Comparison of ENCODE assay signal across 8 cellular contexts in genomic region chr2:23404426-23404825, GRCh38. TPM values are rescaled to one million over a fixed set of nuclear protein-coding genes. Genes with fewer than 3 reads are reported as not detected.
DNase-seq lines count a peak whose midpoint lies in the region; ATAC-seq, FAIRE-seq and TF ChIP-seq lines count a peak whose summit lies in the region.

No MANE protein-coding gene starts in this region.

- no peaks in the 10 kb centered on the region for H3K27me3 ChIP-seq in BLaER1 treated with 17β-estradiol and CSF1 and Interleukin-3, amounts not matched to agents 10 nM and 100 nM
- H3K27me3 ChIP-seq in bronchial epithelial cell (ENCODE audit: control insufficient read depth, insufficient read depth, low read length) = no peaks in the 10 kb centered on the region

- intact Hi-C loops in left colon (cut with DNase I, micrococcal nuclease) = no loop called here

- H3K27ac ChIP-seq in BLaER1 treated with 17β-estradiol and CSF1 and Interleukin-3, amounts not matched to agents 10 nM and 100 nM = peak overlapping the region in 2 of 11 experiments; percentile 2 to 33; a peak in 2 of 22 replicates

- no peaks in the 10 kb centered on the region for H3K36me3 ChIP-seq in BLaER1 treated with 17β-estradiol and CSF1 and Interleukin-3, amounts not matched to agents 10 nM and 100 nM
- H3K36me3 ChIP-seq in bronchial epithelial cell (ENCODE audit: control insufficient read depth, insufficient read depth, low read length) = no peaks in the 10 kb centered on the region

- H3K9ac ChIP-seq in BLaER1 treated with 17β-estradiol and CSF1 and Interleukin-3, amounts not matched to agents 10 nM and 100 nM = no peak overlapping the region

- no peaks in the 10 kb centered on the region for H4K20me1 ChIP-seq in BLaER1 treated with 17β-estradiol and CSF1 and Interleukin-3, amounts not matched to agents 10 nM and 100 nM

- DNase-seq in GM19238 (ENCODE audit: insufficient read length, low spot score) = peak; percentile 39
- DNase-seq in NCI-H526 treated with DMSO at 0.1 percent for 48 hours (lab: John Stamatoyannopoulos, UW) = peak; percentile 19
- DNase-seq in bronchial epithelial cell (ENCODE audit: low read depth) = peak; percentile 67
- peak; percentile 62 to 78 for DNase-seq in left colon
- DNase-seq in ureter (ENCODE audit: low spot score) = peak; percentile 66
- DNase-seq in activated CD4-positive, CD25-positive, alpha-beta regulatory T cell (lab: John Stamatoyannopoulos, UW) = no peak

- H3K4me3 ChIP-seq in BLaER1 treated with 17β-estradiol and CSF1 and Interleukin-3, amounts not matched to agents 10 nM and 100 nM = no peak overlapping the region
- H3K4me3 ChIP-seq in bronchial epithelial cell (ENCODE audit: low read depth, low read length) = no peak overlapping the region

- no peak for FAIRE-seq in bronchial epithelial cell (lab: Jason Lieb, UNC)

- no peaks in the 10 kb centered on the region for H3K9me3 ChIP-seq in BLaER1 treated with 17β-estradiol and CSF1 and Interleukin-3, amounts not matched to agents 10 nM and 100 nM (replicated peaks in 1 of 11)

- peak; percentile 57 for ATAC-seq in HG03354 (IDR thresholded peaks at IDR 0.05; ENCODE audit: poor library complexity, severe bottlenecking, unreplicated experiment)
- ATAC-seq in left colon = peak; percentile 97

- TF ChIP-seq CTCF in bronchial epithelial cell (IDR thresholded peaks at IDR 0.05; ENCODE audit: insufficient read depth, low read length, severe bottlenecking) = no peak

- H3K4me1 ChIP-seq in BLaER1 treated with 17β-estradiol and CSF1 and Interleukin-3, amounts not matched to agents 10 nM and 100 nM = peaks cover 13 to 22% (median 17%) of the 10 kb centered on the region in 10 experiments

- H3K4me2 ChIP-seq in BLaER1 treated with 17β-estradiol and CSF1 and Interleukin-3, amounts not matched to agents 10 nM and 100 nM = peak overlapping the region; percentile 28 to 76 (median 52); a peak in 21 of 22 replicates

RNA-seq across cellular contexts. Expression of gene KLHL29, which starts 19.4 kb away (rescaled TPM):
- total RNA-seq in bronchial epithelial cell = 5.0 and 11.6 TPM in 2 replicates
- 1 to 10 TPM; 2.9 to 4.6 TPM for total RNA-seq in left colon
- total RNA-seq in ureter = 16.8 TPM

Comparison
In these comparisons a context has a peak if more than half of its experiments do, and no peak if none do; other contexts are left out.
1. DNase-seq: peak in GM19238 (single experiment), NCI-H526 treated with DMSO at 0.1 percent for 48 hours (single experiment), bronchial epithelial cell (single experiment), left colon (2 of 2) and ureter (single experiment); none in activated CD4-positive, CD25-positive, alpha-beta regulatory T cell (0 of 4).